2 cellular contexts compared by ENCODE assay signal in the genomic region with DNA sequence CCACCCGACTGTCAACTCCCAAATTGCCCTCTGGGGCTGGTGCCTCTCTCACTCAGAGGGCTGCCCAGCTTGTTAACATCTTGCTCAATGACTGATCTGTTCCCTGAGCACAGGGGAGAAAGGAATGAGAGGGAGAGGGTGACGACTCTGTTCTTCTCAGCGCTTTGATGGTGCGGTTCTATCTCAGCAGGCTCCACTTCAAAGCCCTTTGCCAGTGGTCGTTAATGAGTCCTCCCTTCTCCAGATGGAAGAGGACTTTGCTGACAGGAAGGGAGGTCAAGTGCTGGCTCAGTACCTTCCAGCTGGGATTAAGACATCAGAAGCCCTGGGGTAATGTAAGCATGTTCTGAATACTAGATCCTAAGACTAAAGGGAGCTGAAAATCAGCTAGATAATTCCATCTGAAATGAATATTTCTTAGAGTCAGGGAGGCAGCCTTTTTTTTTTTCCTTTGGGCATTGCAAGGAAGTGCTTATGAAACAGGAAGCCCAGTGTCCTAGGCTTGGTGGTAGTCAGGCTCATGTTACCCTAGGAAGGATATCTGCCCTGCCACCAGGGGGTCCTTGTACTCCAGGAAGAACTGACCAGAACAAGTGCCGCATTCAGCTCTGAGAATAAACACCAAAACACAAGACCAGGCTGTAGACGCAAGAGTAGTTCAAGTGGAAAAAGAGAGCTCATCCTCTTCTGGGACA.
TF ChIP-seq lines count a peak whose summit lies in the region.

No MANE protein-coding gene starts in this region.

TF ChIP-seq in IMR-90, 13 proteins besides CTCF, POLR2A, EP300 and RAD21:
- TF ChIP-seq USF2 (IDR thresholded peaks at IDR 0.05; ENCODE audit: low read depth, low read length) (no peak), FOS (IDR thresholded peaks at IDR 0.05; ENCODE audit: low read depth, low read length) (no peak), RCOR1 (IDR thresholded peaks at IDR 0.05; ENCODE audit: insufficient replicate concordance, low read length) (no peak), MXI1 (IDR thresholded peaks at IDR 0.05; ENCODE audit: borderline replicate concordance, low read depth, low read length) (no peak), ELK1 (IDR thresholded peaks at IDR 0.05; ENCODE audit: borderline replicate concordance, low read depth, low read length) (no peak), MAFK (IDR thresholded peaks at IDR 0.05; ENCODE audit: low read depth, low read length) (no peak)

TF ChIP-seq in neural cell, 6 proteins besides CTCF, POLR2A, EP300 and RAD21 (continued from another document):
- TF ChIP-seq, protein P1, sequence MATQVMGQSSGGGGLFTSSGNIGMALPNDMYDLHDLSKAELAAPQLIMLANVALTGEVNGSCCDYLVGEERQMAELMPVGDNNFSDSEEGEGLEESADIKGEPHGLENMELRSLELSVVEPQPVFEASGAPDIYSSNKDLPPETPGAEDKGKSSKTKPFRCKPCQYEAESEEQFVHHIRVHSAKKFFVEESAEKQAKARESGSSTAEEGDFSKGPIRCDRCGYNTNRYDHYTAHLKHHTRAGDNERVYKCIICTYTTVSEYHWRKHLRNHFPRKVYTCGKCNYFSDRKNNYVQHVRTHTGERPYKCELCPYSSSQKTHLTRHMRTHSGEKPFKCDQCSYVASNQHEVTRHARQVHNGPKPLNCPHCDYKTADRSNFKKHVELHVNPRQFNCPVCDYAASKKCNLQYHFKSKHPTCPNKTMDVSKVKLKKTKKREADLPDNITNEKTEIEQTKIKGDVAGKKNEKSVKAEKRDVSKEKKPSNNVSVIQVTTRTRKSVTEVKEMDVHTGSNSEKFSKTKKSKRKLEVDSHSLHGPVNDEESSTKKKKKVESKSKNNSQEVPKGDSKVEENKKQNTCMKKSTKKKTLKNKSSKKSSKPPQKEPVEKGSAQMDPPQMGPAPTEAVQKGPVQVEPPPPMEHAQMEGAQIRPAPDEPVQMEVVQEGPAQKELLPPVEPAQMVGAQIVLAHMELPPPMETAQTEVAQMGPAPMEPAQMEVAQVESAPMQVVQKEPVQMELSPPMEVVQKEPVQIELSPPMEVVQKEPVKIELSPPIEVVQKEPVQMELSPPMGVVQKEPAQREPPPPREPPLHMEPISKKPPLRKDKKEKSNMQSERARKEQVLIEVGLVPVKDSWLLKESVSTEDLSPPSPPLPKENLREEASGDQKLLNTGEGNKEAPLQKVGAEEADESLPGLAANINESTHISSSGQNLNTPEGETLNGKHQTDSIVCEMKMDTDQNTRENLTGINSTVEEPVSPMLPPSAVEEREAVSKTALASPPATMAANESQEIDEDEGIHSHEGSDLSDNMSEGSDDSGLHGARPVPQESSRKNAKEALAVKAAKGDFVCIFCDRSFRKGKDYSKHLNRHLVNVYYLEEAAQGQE (IDR thresholded peaks at IDR 0.05; ENCODE audit: borderline replicate concordance) = no peak
